Comparison of ENCODE assay signal across 1 cellular context in the genomic region with DNA sequence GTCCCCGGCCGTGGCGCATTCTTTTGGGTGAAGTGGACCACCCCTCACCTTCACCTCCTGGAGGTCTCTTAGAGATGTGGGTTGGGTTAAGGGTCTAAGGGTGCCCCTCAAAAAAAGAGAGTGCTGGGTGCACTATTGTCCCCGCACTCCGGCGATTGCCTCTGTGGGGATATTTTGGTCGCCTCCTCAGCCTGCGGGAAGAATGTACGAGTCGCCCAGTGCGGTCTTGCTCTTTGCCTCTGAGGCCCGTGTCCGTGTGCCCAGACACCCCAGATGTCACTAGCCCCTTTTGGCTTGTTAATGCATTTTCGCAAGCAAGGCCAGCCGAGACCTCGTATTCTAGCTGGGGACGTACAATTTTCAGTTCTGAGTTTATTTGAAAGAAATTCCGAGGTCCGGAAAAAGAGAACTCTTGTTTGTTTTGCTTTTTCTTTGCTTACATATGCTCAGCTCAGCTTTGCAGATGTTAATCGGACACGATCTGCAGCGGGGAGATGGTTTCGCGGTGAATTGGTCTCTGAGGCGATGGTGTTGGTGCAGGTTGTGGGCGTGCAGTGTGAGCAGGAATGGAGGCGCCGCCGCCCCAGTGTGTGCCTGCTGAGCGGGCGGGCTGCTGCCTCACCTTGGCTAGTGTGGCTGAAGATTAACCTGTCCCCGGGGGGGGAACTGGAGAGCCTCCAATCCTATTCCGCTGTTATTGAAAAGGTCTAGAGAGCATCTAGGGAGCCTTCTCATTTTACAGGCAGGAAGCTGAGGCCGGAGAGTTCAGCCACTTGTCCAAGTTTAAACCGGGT.
TF ChIP-seq lines count a peak whose summit lies in the region.

No MANE protein-coding gene starts in this region.

TF ChIP-seq in GM12878, 131 proteins besides CTCF, POLR2A, EP300 and RAD21 (continued from another document):
- TF ChIP-seq, protein P1, sequence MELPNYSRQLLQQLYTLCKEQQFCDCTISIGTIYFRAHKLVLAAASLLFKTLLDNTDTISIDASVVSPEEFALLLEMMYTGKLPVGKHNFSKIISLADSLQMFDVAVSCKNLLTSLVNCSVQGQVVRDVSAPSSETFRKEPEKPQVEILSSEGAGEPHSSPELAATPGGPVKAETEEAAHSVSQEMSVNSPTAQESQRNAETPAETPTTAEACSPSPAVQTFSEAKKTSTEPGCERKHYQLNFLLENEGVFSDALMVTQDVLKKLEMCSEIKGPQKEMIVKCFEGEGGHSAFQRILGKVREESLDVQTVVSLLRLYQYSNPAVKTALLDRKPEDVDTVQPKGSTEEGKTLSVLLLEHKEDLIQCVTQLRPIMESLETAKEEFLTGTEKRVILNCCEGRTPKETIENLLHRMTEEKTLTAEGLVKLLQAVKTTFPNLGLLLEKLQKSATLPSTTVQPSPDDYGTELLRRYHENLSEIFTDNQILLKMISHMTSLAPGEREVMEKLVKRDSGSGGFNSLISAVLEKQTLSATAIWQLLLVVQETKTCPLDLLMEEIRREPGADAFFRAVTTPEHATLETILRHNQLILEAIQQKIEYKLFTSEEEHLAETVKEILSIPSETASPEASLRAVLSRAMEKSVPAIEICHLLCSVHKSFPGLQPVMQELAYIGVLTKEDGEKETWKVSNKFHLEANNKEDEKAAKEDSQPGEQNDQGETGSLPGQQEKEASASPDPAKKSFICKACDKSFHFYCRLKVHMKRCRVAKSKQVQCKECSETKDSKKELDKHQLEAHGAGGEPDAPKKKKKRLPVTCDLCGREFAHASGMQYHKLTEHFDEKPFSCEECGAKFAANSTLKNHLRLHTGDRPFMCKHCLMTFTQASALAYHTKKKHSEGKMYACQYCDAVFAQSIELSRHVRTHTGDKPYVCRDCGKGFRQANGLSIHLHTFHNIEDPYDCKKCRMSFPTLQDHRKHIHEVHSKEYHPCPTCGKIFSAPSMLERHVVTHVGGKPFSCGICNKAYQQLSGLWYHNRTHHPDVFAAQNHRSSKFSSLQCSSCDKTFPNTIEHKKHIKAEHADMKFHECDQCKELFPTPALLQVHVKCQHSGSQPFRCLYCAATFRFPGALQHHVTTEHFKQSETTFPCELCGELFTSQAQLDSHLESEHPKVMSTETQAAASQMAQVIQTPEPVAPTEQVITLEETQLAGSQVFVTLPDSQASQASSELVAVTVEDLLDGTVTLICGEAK (IDR thresholded peaks at IDR 0.05; ENCODE audit: borderline replicate concordance) = 0 out of 2 replicates have a peak, but pooled peaks have one; percentile 29
- TF ChIP-seq MEF2B (IDR thresholded peaks at IDR 0.05; ENCODE audit: partially characterized antibody, poor library complexity, severe bottlenecking) (peak; percentile 5), POLR2AphosphoS5 (IDR thresholded peaks at IDR 0.05; ENCODE audit: low read length) (no peak), YY1 (IDR thresholded peaks at IDR 0.05; ENCODE audit: low read depth, low read length) (peak; percentile 70)
